ENCODE assay signal across 8 cellular contexts in genomic region chr1:200038987-200039848, GRCh38. TPM values are rescaled to one million over a fixed set of nuclear protein-coding genes. Genes with fewer than 3 reads are reported as not detected.
DNase-seq lines count a peak whose midpoint lies in the region; ATAC-seq and TF ChIP-seq lines count a peak whose summit lies in the region.

No MANE protein-coding gene starts in this region.

- ATAC-seq in HG03135 (IDR thresholded peaks at IDR 0.05; ENCODE audit: unreplicated experiment) = no peak

- H3K4me3 ChIP-seq in HUES6 (ENCODE audit: low read depth, low read length) = peak overlapping the region; percentile 75

- no peaks in the 10 kb centered on the region for H3K36me3 ChIP-seq in HUES6 (ENCODE audit: control insufficient read depth, insufficient read depth, low read length)

- H3K9me3 ChIP-seq in HUES6 (ENCODE audit: control insufficient read depth, insufficient read depth, low read depth, low read length) = no peaks in the 10 kb centered on the region

- peaks cover 29% of the 10 kb centered on the region for H3K4me1 ChIP-seq in HUES6 (ENCODE audit: control insufficient read depth, insufficient read depth, low read length)

- peak overlapping the region; percentile 76 for H3K9ac ChIP-seq in HUES6 (ENCODE audit: low read length)

- TF ChIP-seq CTCF in VCaP (conservative IDR thresholded peaks at IDR 0.05) = no peak

- peak; percentile 68 for DNase-seq in DMS 273 (lab: John Stamatoyannopoulos, UW; ENCODE audit: unreplicated experiment)
- peak; percentile 25 for DNase-seq in glomerular visceral epithelial cell (ENCODE audit: extremely low spot score)
- peak; percentile 84 for DNase-seq in posterior vena cava (ENCODE audit: low spot score)
- DNase-seq in pons (ENCODE audit: low spot score) = no peak
- no peak for DNase-seq in MV-4-11 (lab: John Stamatoyannopoulos, UW)

- H3K27ac ChIP-seq in HUES6 (ENCODE audit: low read depth, low read length) (peak overlapping the region; percentile 6; the same call in 1 of the 2 replicates), VCaP (peak overlapping the region; percentile 67)

- peaks cover 97% of the 10 kb centered on the region for H3K27me3 ChIP-seq in HUES6 (ENCODE audit: control insufficient read depth, insufficient read depth, low read length)

- intact Hi-C loops in posterior vena cava (cut with DNase I) = no loop called here

RNA-seq across cellular contexts. Expression of gene NR5A2, which starts 11.7 kb away (rescaled TPM):
- 1 to 10 TPM in 1 of 2 donors, under 1 TPM in 1; 0.95 to 3.1 TPM for total RNA-seq in posterior vena cava

Comparison
In these comparisons a context has a peak if more than half of its experiments do, and no peak if none do; other contexts are left out.
1. DNase-seq: peak in DMS 273 (single experiment), glomerular visceral epithelial cell (single experiment) and posterior vena cava (single experiment); none in pons (single experiment) and MV-4-11 (single experiment).